19 cellular contexts compared by ENCODE assay signal in the genomic region with DNA sequence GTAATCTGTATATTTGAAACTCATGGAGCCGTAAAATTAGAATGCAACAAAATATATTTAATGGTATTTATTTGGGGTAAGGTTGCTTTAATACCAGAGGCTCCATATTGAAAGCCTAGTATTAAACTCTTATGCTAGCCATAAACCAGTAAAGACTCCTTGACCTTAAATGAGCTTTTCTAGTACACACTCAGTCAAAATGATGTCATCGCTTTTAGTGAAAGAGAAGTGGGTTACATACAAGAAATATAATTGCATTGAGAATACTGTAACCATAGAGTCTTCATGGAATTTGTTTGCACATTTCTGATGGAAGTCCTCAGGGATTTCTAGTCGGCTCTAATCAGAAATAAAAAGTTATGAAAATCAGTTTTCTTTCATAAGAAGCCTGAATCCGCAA.
"Had no signal": no experiment of that assay in that cellular context is flagged by ENCODE, and none has a peak within 500 bp of the region (broad histone marks: within the 10 kb centered on the region; RNA-seq: fewer than 3 reads in every experiment).

No MANE protein-coding gene starts in this region.

- H3K9me3 ChIP-seq: SK-N-SH had no signal

- H3K9ac ChIP-seq: SK-N-SH had no signal

- H3K27ac ChIP-seq: HL-60, RWPE1 had no signal

- DNase-seq: KBM-7, MV-4-11, NCI-H1048, NCI-H1105, NCI-H187, NCI-H2029, NCI-H2081 treated with DMSO at 0.1 percent for 48 hours, NCI-H2171, NCI-H524, NCI-H526 treated with DMSO at 0.1 percent for 48 hours, NCI-H82, SHP77, SK-N-SH, SW 1271, T-cell had no signal

- FAIRE-seq: HTR-8/SVneo had no signal

- H3K4me2 ChIP-seq: SK-N-SH had no signal

- ATAC-seq: Panc1, T-cell had no signal
